ENCODE assay signal across 25 cellular contexts in genomic region chr15:53009093-53009492, GRCh38.
DNase-seq lines count a peak whose midpoint lies in the region; ATAC-seq, FAIRE-seq and TF ChIP-seq lines count a peak whose summit lies in the region.
"Had no signal": no experiment of that assay in that cellular context is flagged by ENCODE, and none has a peak within 500 bp of the region (broad histone marks: within the 10 kb centered on the region; RNA-seq: fewer than 3 reads in every experiment).

No MANE protein-coding gene starts in this region.

- no peak for FAIRE-seq in GM12878 (lab: Jason Lieb, UNC)
- FAIRE-seq: A204.1, GM12892, GM19239 had no signal

- no peak overlapping the region for H3K27ac Mint-ChIP-seq in activated CD4-positive, alpha-beta T cell treated with anti-CD3 and anti-CD28 coated beads, Interleukin-2, amount 10 ng/mL, durations not matched to agents 7 days and 5 days
- H3K27ac Mint-ChIP-seq: B cell; CD4-positive, CD25-positive, alpha-beta regulatory T cell; CD8-positive, alpha-beta T cell; GM23338; H9 had no signal

- H3K27me3 ChIP-seq in GM12878 (replicated peaks in 1 of 2; ENCODE audit: control insufficient read depth in 2 of 2, insufficient read depth in 2 of 2, low read length in 1 of 2), result no peaks in the 10 kb centered on the region
- no peaks in the 10 kb centered on the region for H3K27me3 ChIP-seq in brain microvascular endothelial cell (replicated peaks)
- H3K27me3 ChIP-seq: BLaER1 had no signal

- peak; percentile 54; the same call in 2 of the 3 replicates for ATAC-seq in GM12878
- ATAC-seq: CD8-positive, alpha-beta T cell; GM23338; HCT116 had no signal

- peaks cover 3% of the 10 kb centered on the region for H3K9me3 Mint-ChIP-seq in activated CD4-positive, alpha-beta T cell treated with anti-CD3 and anti-CD28 coated beads, Interleukin-2, amount 10 ng/mL, durations not matched to agents 7 days and 5 days
- H3K9me3 Mint-ChIP-seq: CD8-positive, alpha-beta T cell; GM23338 had no signal

- H3K4me3 Mint-ChIP-seq in activated CD4-positive, alpha-beta T cell treated with anti-CD3 and anti-CD28 coated beads, Interleukin-2, amount 10 ng/mL, durations not matched to agents 7 days and 5 days, result no peak overlapping the region
- H3K4me3 Mint-ChIP-seq: B cell; CD4-positive, CD25-positive, alpha-beta regulatory T cell; CD8-positive, alpha-beta T cell; GM23338; H9 had no signal

- POLR2A ChIA-PET in GM12878 (lab: Charles Lee), result no interaction called here
- POLR2A ChIA-PET in activated CD4-positive, alpha-beta T cell treated with anti-CD3 and anti-CD28 coated beads, Interleukin-2, amount 10 ng/mL, durations not matched to agents 7 days and 5 days (lab: Charles Lee), result no interaction called here

- no peak overlapping the region for H3K4me2 ChIP-seq in GM12878 (ENCODE audit: control insufficient read depth, insufficient read depth)
- H3K4me2 ChIP-seq: BLaER1, GM23338 had no signal

- SMC1A ChIA-PET in GM12878 (lab: Charles Lee; ENCODE audit: uncharacterized antibody, unreplicated experiment), result interaction anchor here (0.6 kb wide), 1 partner anchor 17 kb away, joined by 3 read pairs; no protein-coding TSS in a partner anchor

- H3K79me2 ChIP-seq in GM12878 (ENCODE audit: control insufficient read depth, insufficient read depth, low read length), result no peaks in the 10 kb centered on the region

- no peak for TF ChIP-seq EP300 in GM12878 (IDR thresholded peaks at IDR 0.05; ENCODE audit: borderline replicate concordance in 1 of 2, control insufficient read depth in 1 of 2, low read depth in 2 of 2, low read length in 2 of 2)

- H3K4me3 ChIP-seq in GM12878, result no peak overlapping the region
- H3K4me3 ChIP-seq in brain microvascular endothelial cell (ENCODE audit: low read depth, low read length), result no peak overlapping the region
- H3K4me3 ChIP-seq: BLaER1, GM23338 had no signal

- H3K9ac ChIP-seq in GM12878 (ENCODE audit: control insufficient read depth, insufficient read depth, low read length), result no peak overlapping the region
- H3K9ac ChIP-seq: BLaER1 had no signal

- RAD21 ChIA-PET in GM12878 (lab: Charles Lee; ENCODE audit: unreplicated experiment), result no interaction called here

- H2AFZ ChIP-seq in GM12878 (ENCODE audit: control insufficient read depth, low read depth, low read length), result no peak overlapping the region
- H2AFZ ChIP-seq: GM23338 had no signal

- intact Hi-C loops in GM12878 (cut with micrococcal nuclease; ENCODE audit: unreplicated experiment) (no loop called here), posterior cingulate gyrus (cut with DNase I) (no loop called here)

- no peaks in the 10 kb centered on the region for H4K20me1 ChIP-seq in GM12878 (ENCODE audit: control insufficient read depth, insufficient read depth)
- H4K20me1 ChIP-seq: BLaER1 had no signal

- no peaks in the 10 kb centered on the region for H3K4me1 Mint-ChIP-seq in activated CD4-positive, alpha-beta T cell treated with anti-CD3 and anti-CD28 coated beads, Interleukin-2, amount 10 ng/mL, durations not matched to agents 7 days and 5 days
- H3K4me1 Mint-ChIP-seq: B cell; CD4-positive, CD25-positive, alpha-beta regulatory T cell had no signal

- in situ Hi-C loops in GM12878 (cut with MboI), result no loop called here
- in situ Hi-C loops in brain microvascular endothelial cell (cut with HindIII; ENCODE audit: low pct_ligation_motif_present, low sequenced_read_pairs), result no loop called here

- H3K27ac ChIP-seq in GM12878 (ENCODE audit: control insufficient read depth, insufficient read depth) (no peak overlapping the region), brain microvascular endothelial cell (no peak overlapping the region)
- H3K27ac ChIP-seq: 22Rv1, BLaER1, C4-2B had no signal

- TF ChIP-seq RAD21 in GM12878 (IDR thresholded peaks at IDR 0.05; ENCODE audit: insufficient read depth, low read depth, low read length), result no peak

- CTCF ChIA-PET in GM12878 (lab: Yijun Ruan, JAX), result no interaction called here
- CTCF ChIA-PET in activated CD4-positive, alpha-beta T cell treated with anti-CD3 and anti-CD28 coated beads, Interleukin-2, amount 10 ng/mL, durations not matched to agents 7 days and 5 days (lab: Charles Lee), result no interaction called here

- no peak for TF ChIP-seq POLR2A in GM12878 (IDR thresholded peaks at IDR 0.05; ENCODE audit: low read depth, low read length)

- no peaks in the 10 kb centered on the region for H3K9me3 ChIP-seq in GM12878 (replicated peaks; ENCODE audit: control insufficient read depth, insufficient read depth, low read length)
- H3K9me3 ChIP-seq: BLaER1, Caco-2 had no signal

- no TSS peak for BruUV-seq in GM12878 (replicated peaks; lab: Mats Ljungman, UMichigan)

- H3K36me3 ChIP-seq in GM12878 (ENCODE audit: control insufficient read depth in 2 of 2, insufficient read depth in 2 of 2, low read length in 1 of 2) (no peaks in the 10 kb centered on the region; a peak in 1 of 4 replicates), brain microvascular endothelial cell (replicated peaks) (no peaks in the 10 kb centered on the region)
- H3K36me3 ChIP-seq: BLaER1 had no signal

- H3K36me3 Mint-ChIP-seq in activated CD4-positive, alpha-beta T cell treated with anti-CD3 and anti-CD28 coated beads, Interleukin-2, amount 10 ng/mL, durations not matched to agents 7 days and 5 days (ENCODE audit: low read depth), result no peaks in the 10 kb centered on the region
- H3K36me3 Mint-ChIP-seq: CD4-positive, CD25-positive, alpha-beta regulatory T cell; CD8-positive, alpha-beta T cell had no signal

- DNase-seq in NCI-H2227 (lab: John Stamatoyannopoulos, UW; ENCODE audit: unreplicated experiment) (peak; percentile 6), NCI-H2227 treated with DMSO at 0.1 percent for 48 hours (lab: John Stamatoyannopoulos, UW) (no peak), NCI-H524 treated with DMSO at 0.1 percent for 48 hours (lab: John Stamatoyannopoulos, UW) (peak; percentile 3), GM12878 (ENCODE audit: low read depth, low spot score) (no peak), posterior cingulate gyrus (no peak), amniotic stem cell (lab: John Stamatoyannopoulos, UW) (no peak), brain microvascular endothelial cell (no peak)
- DNase-seq in activated CD4-positive, alpha-beta T cell treated with anti-CD3 and anti-CD28 coated beads, Interleukin-2, amount 10 ng/mL, durations not matched to agents 7 days and 5 days, result no peak
- DNase-seq: Caco-2; CD4-positive, CD25-positive, alpha-beta regulatory T cell; CD8-positive, alpha-beta T cell; DMS 273 treated with DMSO at 0.1 percent for 48 hours; DMS79; EL; GDM1; H9 had no signal

- TF ChIP-seq CTCF in GM12878 (IDR thresholded peaks at IDR 0.05 in 2 of 3, conservative IDR thresholded peaks at IDR 0.05 in 1 of 3; ENCODE audit: control insufficient read depth in 2 of 3, extremely low read depth in 1 of 3, insufficient read depth in 1 of 3, low read depth in 3 of 3, low read length in 3 of 3) (no peak), brain microvascular endothelial cell (IDR thresholded peaks at IDR 0.05; ENCODE audit: low read depth, low read length, missing control alignments) (no peak)

- no peaks in the 10 kb centered on the region for H3K27me3 Mint-ChIP-seq in activated CD4-positive, alpha-beta T cell treated with anti-CD3 and anti-CD28 coated beads, Interleukin-2, amount 10 ng/mL, durations not matched to agents 7 days and 5 days
- H3K27me3 Mint-ChIP-seq: CD4-positive, CD25-positive, alpha-beta regulatory T cell had no signal

- 0% methylated on average over 1 of the region's 1 CpG for WGBS in GM12878 (ENCODE audit: insufficient coverage, insufficient replicate concordance, low lambda C conversion rate, missing lambda C conversion rate)

- H3K4me1 ChIP-seq in GM12878 (ENCODE audit: control insufficient read depth, insufficient read depth, low read length), result no peaks in the 10 kb centered on the region
- H3K4me1 ChIP-seq: BLaER1, Caco-2 had no signal

TF ChIP-seq in GM12878, 131 proteins besides CTCF, POLR2A, EP300 and RAD21:
- TF ChIP-seq STAT3 (IDR thresholded peaks at IDR 0.05; ENCODE audit: low read depth, low read length), result no peak
- 0 out of 2 replicates have a peak, but pooled peaks have one; percentile 6 for TF ChIP-seq SPI1 (IDR thresholded peaks at IDR 0.05; ENCODE audit: borderline replicate concordance, insufficient read depth, low read depth, low read length)
- TF ChIP-seq MTA2 (IDR thresholded peaks at IDR 0.05; ENCODE audit: low read depth), result peak; percentile 29; the same call in 1 of the 2 replicates

Comparison
In these comparisons a context has a peak if more than half of its experiments do, and no peak if none do; other contexts are left out.
1. DNase-seq: peak in NCI-H2227 (single experiment) and NCI-H524 treated with DMSO at 0.1 percent for 48 hours (single experiment); none in NCI-H2227 treated with DMSO at 0.1 percent for 48 hours (single experiment), GM12878 (single experiment), posterior cingulate gyrus (0 of 10), amniotic stem cell (single experiment), brain microvascular endothelial cell (single experiment) and activated CD4-positive, alpha-beta T cell treated with anti-CD3 and anti-CD28 coated beads, Interleukin-2, amount 10 ng/mL, durations not matched to agents 7 days and 5 days (single experiment).